31 cellular contexts compared by ENCODE assay signal in the genomic region with DNA sequence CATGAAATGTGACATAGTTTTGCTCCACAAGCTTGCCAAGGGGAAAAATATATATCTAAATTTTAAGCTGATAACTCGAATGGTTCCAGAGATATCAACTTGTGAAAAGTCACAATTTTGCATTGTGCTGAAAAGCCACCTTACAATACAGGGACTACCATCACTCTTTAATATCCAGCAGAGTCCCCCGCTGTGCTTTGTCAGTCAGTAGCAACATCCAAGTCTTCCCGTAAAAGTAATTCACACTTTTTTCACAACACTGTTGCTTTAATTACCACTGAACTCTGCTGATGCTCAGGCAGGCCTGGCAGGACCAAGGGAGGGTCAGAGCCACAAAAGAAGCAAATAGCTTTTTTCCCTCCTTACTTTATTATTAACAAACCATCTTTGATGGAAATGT.
"Had no signal": no experiment of that assay in that cellular context is flagged by ENCODE, and none has a peak within 500 bp of the region (broad histone marks: within the 10 kb centered on the region; RNA-seq: fewer than 3 reads in every experiment).

No MANE protein-coding gene starts in this region.

- H3K9me3 ChIP-seq: left lung, lower lobe of right lung, mucosa of descending colon, neutrophil, ovary, right lobe of liver, tibial nerve, vagina had no signal

- H3K27me3 ChIP-seq: heart right ventricle, hepatocyte, left lung, neutrophil, ovary, right atrium auricular region, right lobe of liver, tibial nerve, vagina had no signal

- H3K9me3 Mint-ChIP-seq: stimulated activated memory B cell treated with anti-CD40 and anti-IgM and Interleukin-4, amounts not matched to agents 10 μg/mL and 1 μg/mL and 100 μg/mL, for 72 hours; type B pancreatic cell had no signal

- H3K79me2 ChIP-seq: hepatocyte had no signal

- H3K4me2 ChIP-seq: hepatocyte, smooth muscle cell had no signal

- H3K36me3 Mint-ChIP-seq: immature natural killer cell; naive thymus-derived CD4-positive, alpha-beta T cell; natural killer cell treated with Interleukin-12 subunit alpha and Interleukin-12 subunit beta and Interleukin-15 and Interleukin-18, amount 100 ng/mL, for 72 hours; stimulated activated memory B cell treated with anti-CD40 and anti-IgM and Interleukin-4, amounts not matched to agents 10 μg/mL and 1 μg/mL and 100 μg/mL, for 72 hours; type B pancreatic cell had no signal

- H3K4me1 ChIP-seq: heart right ventricle, left lung, lower lobe of right lung, right atrium auricular region, right lobe of liver, tibial nerve, vagina had no signal

- ATAC-seq: heart right ventricle; left colon; left lung; lower lobe of right lung; mucosa of descending colon; naive thymus-derived CD4-positive, alpha-beta T cell; natural killer cell treated with Interleukin-12 subunit alpha and Interleukin-12 subunit beta and Interleukin-15 and Interleukin-18, amount 100 ng/mL, for 72 hours; right lobe of liver; stimulated activated memory B cell treated with anti-CD40 and anti-IgM and Interleukin-4, amounts not matched to agents 10 μg/mL and 1 μg/mL and 100 μg/mL, for 72 hours; stimulated activated naive CD8-positive, alpha-beta T cell treated with anti-CD3 and anti-CD28 coated beads, Interleukin-15, amount 100 ng/mL, for 72 hours had no signal

- H3K27ac ChIP-seq: heart right ventricle, hepatocyte, left lung, lower lobe of right lung, neutrophil, ovary, right atrium auricular region, right lobe of liver, tibial nerve, vagina had no signal

- H3K27ac Mint-ChIP-seq: immature natural killer cell; mesothelial cell of epicardium; naive thymus-derived CD4-positive, alpha-beta T cell; natural killer cell treated with Interleukin-12 subunit alpha and Interleukin-12 subunit beta and Interleukin-15 and Interleukin-18, amount 100 ng/mL, for 72 hours; progenitor cell of endocrine pancreas; stimulated activated memory B cell treated with anti-CD40 and anti-IgM and Interleukin-4, amounts not matched to agents 10 μg/mL and 1 μg/mL and 100 μg/mL, for 72 hours; stimulated activated naive CD8-positive, alpha-beta T cell treated with anti-CD3 and anti-CD28 coated beads, Interleukin-15, amount 100 ng/mL, for 72 hours; type B pancreatic cell had no signal

- H3K27me3 Mint-ChIP-seq: naive thymus-derived CD4-positive, alpha-beta T cell; natural killer cell treated with Interleukin-12 subunit alpha and Interleukin-12 subunit beta and Interleukin-15 and Interleukin-18, amount 100 ng/mL, for 72 hours; progenitor cell of endocrine pancreas; stimulated activated naive CD8-positive, alpha-beta T cell treated with anti-CD3 and anti-CD28 coated beads, Interleukin-15, amount 100 ng/mL, for 72 hours; type B pancreatic cell had no signal

- H2AFZ ChIP-seq: hepatocyte had no signal

- H3K36me3 ChIP-seq: heart right ventricle, left lung, lower lobe of right lung, neutrophil, ovary, right atrium auricular region, right lobe of liver, tibial nerve, vagina had no signal

- DNase-seq: heart right ventricle; immature natural killer cell; kidney; left colon; left lung; lower lobe of right lung; mammary epithelial cell; mesenchymal stem cell; mucosa of descending colon; naive thymus-derived CD4-positive, alpha-beta T cell; occipital lobe; ovary; right lobe of liver; stimulated activated CD4-positive, alpha-beta T cell treated with anti-CD3 and anti-CD28 coated beads, Interleukin-1b, Interleukin-23, amount 100 ng/mL, for 48 hours; stimulated activated CD4-positive, alpha-beta T cell treated with anti-CD3 and anti-CD28 coated beads, Interleukin-2, amount 100 ng/mL, for 48 hours; stimulated activated CD4-positive, alpha-beta T cell treated with anti-CD3 and anti-CD28 coated beads, Interleukin-4, amount 100 ng/mL, for 4 hours; stimulated activated CD8-positive, alpha-beta memory T cell treated with anti-CD3 and anti-CD28 coated beads, Interleukin-4, amount 100 ng/mL, for 48 hours; stimulated activated naive CD4-positive, alpha-beta T cell treated with Interleukin-2 at 50 U/mL for 16 hours; stimulated activated naive CD8-positive, alpha-beta T cell treated with anti-CD3 and anti-CD28 coated beads, Interleukin-15, amount 100 ng/mL, for 72 hours; substantia nigra had no signal

- H3K4me1 Mint-ChIP-seq: immature natural killer cell; naive thymus-derived CD4-positive, alpha-beta T cell; stimulated activated memory B cell treated with anti-CD40 and anti-IgM and Interleukin-4, amounts not matched to agents 10 μg/mL and 1 μg/mL and 100 μg/mL, for 72 hours; stimulated activated naive CD8-positive, alpha-beta T cell treated with anti-CD3 and anti-CD28 coated beads, Interleukin-15, amount 100 ng/mL, for 72 hours had no signal

- H3K4me3 ChIP-seq: heart right ventricle, hepatocyte, left lung, lower lobe of right lung, mucosa of descending colon, ovary, right atrium auricular region, right lobe of liver, smooth muscle cell, tibial nerve, vagina had no signal

- H3K4me3 Mint-ChIP-seq: immature natural killer cell; mesothelial cell of epicardium; naive thymus-derived CD4-positive, alpha-beta T cell; natural killer cell treated with Interleukin-12 subunit alpha and Interleukin-12 subunit beta and Interleukin-15 and Interleukin-18, amount 100 ng/mL, for 72 hours; stimulated activated memory B cell treated with anti-CD40 and anti-IgM and Interleukin-4, amounts not matched to agents 10 μg/mL and 1 μg/mL and 100 μg/mL, for 72 hours; stimulated activated naive CD8-positive, alpha-beta T cell treated with anti-CD3 and anti-CD28 coated beads, Interleukin-15, amount 100 ng/mL, for 72 hours; type B pancreatic cell had no signal
